Comparison of ENCODE assay signal across 8 cellular contexts in genomic region chr12:56630180-56630632, GRCh38. TPM values are rescaled to one million over a fixed set of nuclear protein-coding genes. Genes with fewer than 3 reads are reported as not detected.
A peak's percentile ranks its signal among the peaks of the same experiment; 100 is the strongest.
DNase-seq lines count a peak whose midpoint lies in the region; ATAC-seq and TF ChIP-seq lines count a peak whose summit lies in the region.

Gene BAZ2A (minus strand): TSS chr12:56630326. CDS start chr12:56617530, 12,796 bp downstream.

- peak within 1 kb of the TSS; percentile 95 for H3K23ac ChIP-seq in IMR-90 (ENCODE audit: low read depth, low read length)

- peak within 1 kb of the TSS; percentile 88 for H3K27ac ChIP-seq in IMR-90 (ENCODE audit: insufficient read depth, low read length)
- H3K27ac ChIP-seq in PC-3 (ENCODE audit: low read length) = peak within 1 kb of the TSS; percentile 53

- CTCF ChIA-PET in Calu3 (lab: Charles Lee) = interaction anchor here (1.8 kb wide), 1 partner anchor 58 kb away, joined by 5 read pairs; the partner anchor contains the start of gene PTGES3
- CTCF ChIA-PET in IMR-90 (lab: Yijun Ruan, JAX) = no interaction called here
- CTCF ChIA-PET in PC-3 (lab: Charles Lee) = no interaction called here

- no peaks in the 10 kb centered on the region for H3K27me3 Mint-ChIP-seq in Calu3 (ENCODE audit: unreplicated experiment)

- peak within 1 kb of the TSS; percentile 67 for H4K91ac ChIP-seq in IMR-90 (ENCODE audit: insufficient read depth, low read depth, low read length)

- peak within 1 kb of the TSS; percentile 89 for H3K14ac ChIP-seq in IMR-90 (replicated peaks; ENCODE audit: low read depth, low read length)

- H4K20me1 ChIP-seq in IMR-90 (ENCODE audit: insufficient read depth, low read length) (peaks cover 79% of the 10 kb centered on the region), PC-3 (ENCODE audit: low read length) (peaks cover 6% of the 10 kb centered on the region; the same call in 1 of the 2 replicates)

- intact Hi-C loops in Calu3 (cut with micrococcal nuclease; ENCODE audit: unreplicated experiment) (loop anchor here (10.0 kb wide), 1 partner anchor 95 kb away; the partner anchor contains the start of gene NACA), IMR-90 (cut with micrococcal nuclease) (no loop called here), PC-3 (cut with micrococcal nuclease) (no loop called here)

- peak within 1 kb of the TSS; percentile 98 for H3K4me3 Mint-ChIP-seq in Calu3 (ENCODE audit: low read depth, unreplicated experiment)

- no peaks in the 10 kb centered on the region for H3F3A ChIP-seq in PC-3 (ENCODE audit: low read length, unreplicated experiment)

- TF ChIP-seq CTCF in Calu3 (IDR thresholded peaks at IDR 0.05; ENCODE audit: unreplicated experiment) = no peak
- TF ChIP-seq CTCF in IMR-90 (conservative IDR thresholded peaks at IDR 0.05; ENCODE audit: low read depth, low read length) = no peak
- TF ChIP-seq CTCF in PC-3 (conservative IDR thresholded peaks at IDR 0.05; ENCODE audit: low read depth, low read length) = no peak

- peaks cover 12 to 74% of the 10 kb centered on the region in 2 experiments; a peak in 3 of 4 replicates for H3K79me1 ChIP-seq in IMR-90 (ENCODE audit: low read depth in 1 of 2, low read length in 2 of 2)

- H2BK20ac ChIP-seq in IMR-90 (ENCODE audit: low read depth, low read length) = peak within 1 kb of the TSS; percentile 8; the same call in 1 of the 2 replicates

- peak within 1 kb of the TSS; percentile 59 for H4K5ac ChIP-seq in IMR-90 (ENCODE audit: low read depth, low read length)

- H2BK120ac ChIP-seq in IMR-90 (ENCODE audit: low read depth, low read length) = peak within 1 kb of the TSS; percentile 55

- peak; percentile 46 for ATAC-seq in GM21526 (IDR thresholded peaks at IDR 0.05; ENCODE audit: low FRiP score, unreplicated experiment)
- peak; percentile 76 for ATAC-seq in IMR-90 (ENCODE audit: low read depth)
- ATAC-seq in PC-3 = peak; percentile 53

- dilution Hi-C loops in IMR-90 (cut with HindIII; ENCODE audit: low sequenced_read_pairs, unreplicated experiment) = no loop called here

- peaks cover 14% of the 10 kb centered on the region for H3K4me1 ChIP-seq in IMR-90 (ENCODE audit: control insufficient read depth, insufficient read depth, low read length)
- H3K4me1 ChIP-seq in PC-3 (ENCODE audit: insufficient read depth, low read length) = peaks cover 37% of the 10 kb centered on the region

- peak within 1 kb of the TSS; percentile 57 for H3K18ac ChIP-seq in IMR-90 (ENCODE audit: low read depth, low read length)

- H3K56ac ChIP-seq in IMR-90 (ENCODE audit: extremely low read depth, insufficient read depth, low read length) = peak within 1 kb of the TSS; percentile 90

- H2BK5ac ChIP-seq in IMR-90 (ENCODE audit: low read depth, low read length, poor library complexity, severe bottlenecking) = peak within 1 kb of the TSS; percentile 71

- H2BK15ac ChIP-seq in IMR-90 (ENCODE audit: low read depth, low read length) = no peak within 1 kb of the TSS

- H2AFZ ChIP-seq in IMR-90 (replicated peaks; ENCODE audit: low read length, poor library complexity) (peak within 1 kb of the TSS; percentile 79), PC-3 (ENCODE audit: low read length) (peak within 1 kb of the TSS; percentile 85)

- in situ Hi-C loops in IMR-90 (cut with MboI; ENCODE audit: low sequenced_read_pairs) = loop anchor here (10.0 kb wide), 1 partner anchor 375 kb away; the partner anchor contains the start of gene ZBTB39

- peak within 1 kb of the TSS; percentile 88 for H3K4ac ChIP-seq in IMR-90 (ENCODE audit: low read depth, low read length)

- H3K36me3 Mint-ChIP-seq in Calu3 (ENCODE audit: insufficient read depth, unreplicated experiment) = peaks cover 73% of the 10 kb centered on the region

- POLR2A ChIA-PET in IMR-90 (lab: Charles Lee; ENCODE audit: unreplicated experiment) (no interaction called here), PC-3 (lab: Charles Lee; ENCODE audit: unreplicated experiment) (no interaction called here)

- 0% methylated on average over 9 of the region's 31 CpGs; no CpG with 5 or more reads in 1 of the 2 experiments for whole genome bisulfite sequencing in IMR-90 (ENCODE audit: extremely low coverage in 2 of 2, insufficient read length in 1 of 2), 2 experiments

- DNase-seq in Calu3 (peak; percentile 94), IMR-90 (peak; percentile 72), PC-3 (peak; percentile 78), activated T-cell treated with anti-CD3 and anti-CD28 coated beads for 24 hours (ENCODE audit: low read depth) (peak; percentile 79), epidermal melanocyte (ENCODE audit: insufficient read length, low spot score) (peak; percentile 85), midbrain (lab: John Stamatoyannopoulos, UW) (peak; percentile 93)
- peak; percentile 79 to 86 for DNase-seq in stimulated activated CD8-positive, alpha-beta memory T cell treated with anti-CD3 and anti-CD28 coated beads, Interleukin-15, amount 100 ng/mL, for 48 hours (ENCODE audit: low read depth in 2 of 2)

- no peak for TF ChIP-seq RAD21 in IMR-90 (IDR thresholded peaks at IDR 0.05; ENCODE audit: low read length)

- peak within 1 kb of the TSS; percentile 99 for H2AK9ac ChIP-seq in IMR-90 (replicated peaks; ENCODE audit: low read depth, low read length, poor library complexity)

- H3K27ac Mint-ChIP-seq in Calu3 (ENCODE audit: unreplicated experiment) = peak within 1 kb of the TSS; percentile 0

- H3K4me3 ChIP-seq in IMR-90 (ENCODE audit: insufficient read depth, low read depth, low read length) = peak within 1 kb of the TSS; percentile 91
- peak within 1 kb of the TSS; percentile 99 for H3K4me3 ChIP-seq in PC-3 (ENCODE audit: low read length)

- peak within 1 kb of the TSS; percentile 90 for H2AK5ac ChIP-seq in IMR-90 (ENCODE audit: low read depth, low read length)

- H3K9me1 ChIP-seq in IMR-90 (ENCODE audit: insufficient read depth, low read length) = peaks cover 19% of the 10 kb centered on the region

- H3K79me2 ChIP-seq in PC-3 (ENCODE audit: low read length) = peaks cover 89% of the 10 kb centered on the region

- 0 out of 2 replicates have a peak, but pooled peaks cover 7% of the 10 kb centered on the region for H3K36me3 ChIP-seq in IMR-90 (ENCODE audit: control insufficient read depth, insufficient read depth, low read length)
- H3K36me3 ChIP-seq in PC-3 (ENCODE audit: low read depth, low read length) = peaks cover 10% of the 10 kb centered on the region; the same call in 1 of the 2 replicates

- H3K4me2 ChIP-seq in IMR-90 (ENCODE audit: low read depth, low read length) (peak within 1 kb of the TSS; percentile 100), PC-3 (ENCODE audit: low read length) (peak within 1 kb of the TSS; percentile 87)

- no peaks in the 10 kb centered on the region for H3K9me2 ChIP-seq in PC-3 (replicated peaks; ENCODE audit: low read length)

- peaks cover 46% of the 10 kb centered on the region for H3K4me1 Mint-ChIP-seq in Calu3 (ENCODE audit: low read depth, unreplicated experiment)

- H4K8ac ChIP-seq in IMR-90 (ENCODE audit: low read depth in 2 of 2, low read length in 2 of 2) = peak within 1 kb of the TSS in 1 of 2 experiments; percentile 67; a peak in 2 of 4 replicates

- TF ChIP-seq POLR2A in IMR-90 (IDR thresholded peaks at IDR 0.05; ENCODE audit: low read depth, low read length) = no peak

- no peaks in the 10 kb centered on the region for H3K9me3 ChIP-seq in IMR-90 (ENCODE audit: control insufficient read depth, insufficient read depth, low read length)
- H3K9me3 ChIP-seq in PC-3 (ENCODE audit: low read length) = no peaks in the 10 kb centered on the region

- H3K9me3 Mint-ChIP-seq in Calu3 (ENCODE audit: low read depth, unreplicated experiment) = no peaks in the 10 kb centered on the region

- H3K27me3 ChIP-seq in IMR-90 (ENCODE audit: control insufficient read depth, insufficient read depth, low read length) (no peaks in the 10 kb centered on the region), PC-3 (ENCODE audit: low read length) (no peaks in the 10 kb centered on the region)

- BruUV-seq in Calu3 (replicated peaks; lab: Mats Ljungman, UMichigan) (no TSS peak), IMR-90 (replicated peaks; lab: Mats Ljungman, UMichigan) (no TSS peak), PC-3 (replicated peaks; lab: Mats Ljungman, UMichigan) (no TSS peak)

- peak within 1 kb of the TSS; percentile 90 for H3K9ac ChIP-seq in IMR-90 (ENCODE audit: low read depth, low read length)
- H3K9ac ChIP-seq in PC-3 (ENCODE audit: low read length) = peak within 1 kb of the TSS; percentile 96

TF ChIP-seq in IMR-90, 13 proteins besides CTCF, POLR2A, EP300 and RAD21:
- TF ChIP-seq CEBPB (IDR thresholded peaks at IDR 0.05; ENCODE audit: low read depth, low read length) = no peak
- TF ChIP-seq MAZ (IDR thresholded peaks at IDR 0.05; ENCODE audit: borderline replicate concordance, low read depth, low read length) = peak; percentile 94
- 0 out of 2 replicates have a peak, but pooled peaks have one; percentile 19 for TF ChIP-seq MXI1 (IDR thresholded peaks at IDR 0.05; ENCODE audit: borderline replicate concordance, low read depth, low read length)
- peak; percentile 52 for TF ChIP-seq USF2 (IDR thresholded peaks at IDR 0.05; ENCODE audit: low read depth, low read length)
- TF ChIP-seq MAFK (IDR thresholded peaks at IDR 0.05; ENCODE audit: low read depth, low read length) = no peak

RNA-seq across cellular contexts. Expression of gene BAZ2A, which starts in this region (rescaled TPM):
- total RNA-seq in Calu3 (2022) = 158 and 187 TPM in 2 replicates
- 15.4 and 15.6 TPM in 2 replicates for total RNA-seq in IMR-90 (2012; rRNA removed)
- 42.8 and 48.6 TPM in 2 replicates for polyA plus RNA-seq in IMR-90 (2012; rRNA removed)
- polyA plus RNA-seq in IMR-90 (2012; cell fraction: cytosol; rRNA removed) = 12.8 and 18.2 TPM in 2 replicates
- 111 and 143 TPM in 2 replicates for polyA plus RNA-seq in IMR-90 (2012; cell fraction: nucleus; rRNA removed; ENCODE audit: low replicate concordance)
- total RNA-seq in PC-3 (2014; rRNA removed) = 33.8 and 43.0 TPM in 2 replicates

Comparison
In these comparisons a context has a peak if more than half of its experiments do, and no peak if none do; other contexts are left out.
1. Peak in every context shown above with its lines: DNase-seq, ATAC-seq, H3K4me3 ChIP-seq and H3K27ac ChIP-seq.